In genomic region chr10:103522006-103522405, GRCh38 we compare ENCODE assay signal across 11 cellular contexts. TPM values are rescaled to one million over a fixed set of nuclear protein-coding genes. Genes with fewer than 3 reads are reported as not detected.
"Had no signal": no experiment of that assay in that cellular context is flagged by ENCODE, and none has a peak within 500 bp of the region (broad histone marks: within the 10 kb centered on the region; RNA-seq: fewer than 3 reads in every experiment).

No MANE protein-coding gene starts in this region.

RNA-seq across cellular contexts. Expression of gene CALHM3, which starts 43.0 kb away (rescaled TPM):
- total RNA-seq: activated T-cell treated with anti-CD3 and anti-CD28 coated beads, Interleukin-2, amount 50 U/mL, for 72 hours; astrocyte; bronchial epithelial cell; chondrocyte; dermis microvascular lymphatic vessel endothelial cell; epithelial cell of proximal tubule; esophagus mucosa; gastrocnemius medialis; heart left ventricle; T-cell; T-helper 2 cell treated with Interferon-gamma antibody and Interleukin-4, amounts not matched to agents 100 ng/mL and 5 ng/mL, for 36 hours had no signal
- polyA plus RNA-seq: heart left ventricle had no signal
